ENCODE assay signal across 1 cellular context in the genomic region with DNA sequence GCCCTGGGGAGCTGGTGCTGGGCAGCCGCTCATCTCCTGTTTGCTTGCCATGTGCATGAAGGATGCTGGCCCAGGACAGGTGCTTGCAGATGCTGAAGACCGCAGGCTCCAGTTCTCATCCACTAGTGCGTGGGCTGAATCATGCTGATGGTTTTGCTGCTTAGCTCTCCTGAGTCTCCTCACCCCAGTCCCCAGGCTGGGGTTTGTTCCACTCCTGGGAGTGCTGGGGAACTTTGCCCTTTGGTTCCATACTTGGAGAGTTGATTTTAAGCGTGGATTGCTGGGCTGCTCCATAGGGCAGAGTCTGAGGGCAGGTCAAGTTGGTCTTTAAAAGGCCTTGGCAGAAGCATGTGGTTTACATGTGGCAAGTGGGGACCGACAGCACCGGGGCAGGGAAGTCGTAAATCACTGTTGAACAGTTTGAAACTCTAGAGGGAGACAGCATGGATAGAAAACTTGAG.
A peak's percentile ranks its signal among the peaks of the same experiment; 100 is the strongest.
TF ChIP-seq lines count a peak whose summit lies in the region.

No MANE protein-coding gene starts in this region.

TF ChIP-seq in HepG2, 621 proteins besides CTCF, POLR2A, EP300 and RAD21 (continues in another document):
- TF ChIP-seq MBD4 (IDR thresholded peaks at IDR 0.05; ENCODE audit: borderline replicate concordance, low read length) (no peak), ZNF619 (CRISPR knock-in tag; IDR thresholded peaks at IDR 0.05) (no peak), XRCC5 (optimal IDR thresholded peaks at IDR 0.05; ENCODE audit: low read length) (no peak), ZNF660 (CRISPR knock-in tag; IDR thresholded peaks at IDR 0.05; ENCODE audit: borderline replicate concordance, low read depth) (no peak), ZNF788 (CRISPR knock-in tag; IDR thresholded peaks at IDR 0.05; ENCODE audit: borderline replicate concordance) (0 out of 2 replicates have a peak, but pooled peaks have one; percentile 37), AFF4 (CRISPR knock-in tag; IDR thresholded peaks at IDR 0.05) (no peak), ZNF577 (CRISPR knock-in tag; IDR thresholded peaks at IDR 0.05; ENCODE audit: borderline replicate concordance, low read depth) (no peak), ZNF570 (CRISPR knock-in tag; IDR thresholded peaks at IDR 0.05; ENCODE audit: borderline replicate concordance) (no peak), ZNF850 (CRISPR knock-in tag; conservative IDR thresholded peaks at IDR 0.05) (no peak), ZNF777 (CRISPR knock-in tag; IDR thresholded peaks at IDR 0.05) (no peak), ETV6 (CRISPR knock-in tag; conservative IDR thresholded peaks at IDR 0.05) (no peak), PHF5A (CRISPR knock-in tag; IDR thresholded peaks at IDR 0.05; ENCODE audit: low read depth, unreplicated experiment) (no peak), AKAP8 (CRISPR knock-in tag; IDR thresholded peaks at IDR 0.05) (no peak), ZBTB1 (CRISPR knock-in tag; IDR thresholded peaks at IDR 0.05; ENCODE audit: borderline replicate concordance) (no peak), ZNF615 (CRISPR knock-in tag; IDR thresholded peaks at IDR 0.05; ENCODE audit: borderline replicate concordance) (no peak), ZBTB39 (CRISPR knock-in tag; IDR thresholded peaks at IDR 0.05) (no peak), ASH2L (IDR thresholded peaks at IDR 0.05; ENCODE audit: insufficient read length, low read depth, low read length) (no peak), PITX1 (CRISPR knock-in tag; IDR thresholded peaks at IDR 0.05) (peak; percentile 62; the same call in 1 of the 2 replicates), ATAD3A (CRISPR knock-in tag; IDR thresholded peaks at IDR 0.05) (no peak), ZNF550 (CRISPR knock-in tag; IDR thresholded peaks at IDR 0.05; ENCODE audit: borderline replicate concordance) (no peak), NPAS2 (CRISPR knock-in tag; IDR thresholded peaks at IDR 0.05; ENCODE audit: borderline replicate concordance) (no peak), HDAC2 (CRISPR knock-in tag; IDR thresholded peaks at IDR 0.05) (peak; percentile 78; the same call in 1 of the 2 replicates), ZUFSP (CRISPR knock-in tag; IDR thresholded peaks at IDR 0.05; ENCODE audit: borderline replicate concordance) (no peak), RFXANK (CRISPR knock-in tag; IDR thresholded peaks at IDR 0.05) (no peak), MATR3 (CRISPR knock-in tag; IDR thresholded peaks at IDR 0.05) (no peak), FOXC1 (CRISPR knock-in tag; IDR thresholded peaks at IDR 0.05; ENCODE audit: borderline replicate concordance) (no peak), FOSL1 (CRISPR knock-in tag; IDR thresholded peaks at IDR 0.05; ENCODE audit: borderline replicate concordance) (no peak)
- TF ChIP-seq, protein P1, sequence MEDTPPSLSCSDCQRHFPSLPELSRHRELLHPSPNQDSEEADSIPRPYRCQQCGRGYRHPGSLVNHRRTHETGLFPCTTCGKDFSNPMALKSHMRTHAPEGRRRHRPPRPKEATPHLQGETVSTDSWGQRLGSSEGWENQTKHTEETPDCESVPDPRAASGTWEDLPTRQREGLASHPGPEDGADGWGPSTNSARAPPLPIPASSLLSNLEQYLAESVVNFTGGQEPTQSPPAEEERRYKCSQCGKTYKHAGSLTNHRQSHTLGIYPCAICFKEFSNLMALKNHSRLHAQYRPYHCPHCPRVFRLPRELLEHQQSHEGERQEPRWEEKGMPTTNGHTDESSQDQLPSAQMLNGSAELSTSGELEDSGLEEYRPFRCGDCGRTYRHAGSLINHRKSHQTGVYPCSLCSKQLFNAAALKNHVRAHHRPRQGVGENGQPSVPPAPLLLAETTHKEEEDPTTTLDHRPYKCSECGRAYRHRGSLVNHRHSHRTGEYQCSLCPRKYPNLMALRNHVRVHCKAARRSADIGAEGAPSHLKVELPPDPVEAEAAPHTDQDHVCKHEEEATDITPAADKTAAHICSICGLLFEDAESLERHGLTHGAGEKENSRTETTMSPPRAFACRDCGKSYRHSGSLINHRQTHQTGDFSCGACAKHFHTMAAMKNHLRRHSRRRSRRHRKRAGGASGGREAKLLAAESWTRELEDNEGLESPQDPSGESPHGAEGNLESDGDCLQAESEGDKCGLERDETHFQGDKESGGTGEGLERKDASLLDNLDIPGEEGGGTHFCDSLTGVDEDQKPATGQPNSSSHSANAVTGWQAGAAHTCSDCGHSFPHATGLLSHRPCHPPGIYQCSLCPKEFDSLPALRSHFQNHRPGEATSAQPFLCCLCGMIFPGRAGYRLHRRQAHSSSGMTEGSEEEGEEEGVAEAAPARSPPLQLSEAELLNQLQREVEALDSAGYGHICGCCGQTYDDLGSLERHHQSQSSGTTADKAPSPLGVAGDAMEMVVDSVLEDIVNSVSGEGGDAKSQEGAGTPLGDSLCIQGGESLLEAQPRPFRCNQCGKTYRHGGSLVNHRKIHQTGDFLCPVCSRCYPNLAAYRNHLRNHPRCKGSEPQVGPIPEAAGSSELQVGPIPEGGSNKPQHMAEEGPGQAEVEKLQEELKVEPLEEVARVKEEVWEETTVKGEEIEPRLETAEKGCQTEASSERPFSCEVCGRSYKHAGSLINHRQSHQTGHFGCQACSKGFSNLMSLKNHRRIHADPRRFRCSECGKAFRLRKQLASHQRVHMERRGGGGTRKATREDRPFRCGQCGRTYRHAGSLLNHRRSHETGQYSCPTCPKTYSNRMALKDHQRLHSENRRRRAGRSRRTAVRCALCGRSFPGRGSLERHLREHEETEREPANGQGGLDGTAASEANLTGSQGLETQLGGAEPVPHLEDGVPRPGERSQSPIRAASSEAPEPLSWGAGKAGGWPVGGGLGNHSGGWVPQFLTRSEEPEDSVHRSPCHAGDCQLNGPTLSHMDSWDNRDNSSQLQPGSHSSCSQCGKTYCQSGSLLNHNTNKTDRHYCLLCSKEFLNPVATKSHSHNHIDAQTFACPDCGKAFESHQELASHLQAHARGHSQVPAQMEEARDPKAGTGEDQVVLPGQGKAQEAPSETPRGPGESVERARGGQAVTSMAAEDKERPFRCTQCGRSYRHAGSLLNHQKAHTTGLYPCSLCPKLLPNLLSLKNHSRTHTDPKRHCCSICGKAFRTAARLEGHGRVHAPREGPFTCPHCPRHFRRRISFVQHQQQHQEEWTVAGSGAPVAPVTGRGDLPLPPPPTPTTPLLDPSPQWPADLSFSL (CRISPR knock-in tag; IDR thresholded peaks at IDR 0.05), result no peak
- TF ChIP-seq, protein P2, sequence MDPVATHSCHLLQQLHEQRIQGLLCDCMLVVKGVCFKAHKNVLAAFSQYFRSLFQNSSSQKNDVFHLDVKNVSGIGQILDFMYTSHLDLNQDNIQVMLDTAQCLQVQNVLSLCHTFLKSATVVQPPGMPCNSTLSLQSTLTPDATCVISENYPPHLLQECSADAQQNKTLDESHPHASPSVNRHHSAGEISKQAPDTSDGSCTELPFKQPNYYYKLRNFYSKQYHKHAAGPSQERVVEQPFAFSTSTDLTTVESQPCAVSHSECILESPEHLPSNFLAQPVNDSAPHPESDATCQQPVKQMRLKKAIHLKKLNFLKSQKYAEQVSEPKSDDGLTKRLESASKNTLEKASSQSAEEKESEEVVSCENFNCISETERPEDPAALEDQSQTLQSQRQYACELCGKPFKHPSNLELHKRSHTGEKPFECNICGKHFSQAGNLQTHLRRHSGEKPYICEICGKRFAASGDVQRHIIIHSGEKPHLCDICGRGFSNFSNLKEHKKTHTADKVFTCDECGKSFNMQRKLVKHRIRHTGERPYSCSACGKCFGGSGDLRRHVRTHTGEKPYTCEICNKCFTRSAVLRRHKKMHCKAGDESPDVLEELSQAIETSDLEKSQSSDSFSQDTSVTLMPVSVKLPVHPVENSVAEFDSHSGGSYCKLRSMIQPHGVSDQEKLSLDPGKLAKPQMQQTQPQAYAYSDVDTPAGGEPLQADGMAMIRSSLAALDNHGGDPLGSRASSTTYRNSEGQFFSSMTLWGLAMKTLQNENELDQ (CRISPR knock-in tag; IDR thresholded peaks at IDR 0.05; ENCODE audit: borderline replicate concordance), result no peak
- TF ChIP-seq, protein P3, sequence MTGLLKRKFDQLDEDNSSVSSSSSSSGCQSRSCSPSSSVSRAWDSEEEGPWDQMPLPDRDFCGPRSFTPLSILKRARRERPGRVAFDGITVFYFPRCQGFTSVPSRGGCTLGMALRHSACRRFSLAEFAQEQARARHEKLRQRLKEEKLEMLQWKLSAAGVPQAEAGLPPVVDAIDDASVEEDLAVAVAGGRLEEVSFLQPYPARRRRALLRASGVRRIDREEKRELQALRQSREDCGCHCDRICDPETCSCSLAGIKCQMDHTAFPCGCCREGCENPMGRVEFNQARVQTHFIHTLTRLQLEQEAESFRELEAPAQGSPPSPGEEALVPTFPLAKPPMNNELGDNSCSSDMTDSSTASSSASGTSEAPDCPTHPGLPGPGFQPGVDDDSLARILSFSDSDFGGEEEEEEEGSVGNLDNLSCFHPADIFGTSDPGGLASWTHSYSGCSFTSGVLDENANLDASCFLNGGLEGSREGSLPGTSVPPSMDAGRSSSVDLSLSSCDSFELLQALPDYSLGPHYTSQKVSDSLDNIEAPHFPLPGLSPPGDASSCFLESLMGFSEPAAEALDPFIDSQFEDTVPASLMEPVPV (CRISPR knock-in tag; IDR thresholded peaks at IDR 0.05), result no peak
- TF ChIP-seq, protein P4, sequence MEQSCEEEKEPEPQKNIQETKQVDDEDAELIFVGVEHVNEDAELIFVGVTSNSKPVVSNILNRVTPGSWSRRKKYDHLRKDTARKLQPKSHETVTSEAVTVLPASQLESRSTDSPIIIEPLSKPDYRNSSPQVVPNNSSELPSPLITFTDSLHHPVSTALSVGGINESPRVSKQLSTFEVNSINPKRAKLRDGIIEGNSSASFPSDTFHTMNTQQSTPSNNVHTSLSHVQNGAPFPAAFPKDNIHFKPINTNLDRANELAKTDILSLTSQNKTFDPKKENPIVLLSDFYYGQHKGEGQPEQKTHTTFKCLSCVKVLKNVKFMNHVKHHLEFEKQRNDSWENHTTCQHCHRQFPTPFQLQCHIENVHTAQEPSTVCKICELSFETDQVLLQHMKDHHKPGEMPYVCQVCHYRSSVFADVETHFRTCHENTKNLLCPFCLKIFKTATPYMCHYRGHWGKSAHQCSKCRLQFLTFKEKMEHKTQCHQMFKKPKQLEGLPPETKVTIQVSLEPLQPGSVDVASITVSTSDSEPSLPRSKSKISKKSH (CRISPR knock-in tag; IDR thresholded peaks at IDR 0.05; ENCODE audit: borderline replicate concordance), result no peak
- TF ChIP-seq, protein P5, sequence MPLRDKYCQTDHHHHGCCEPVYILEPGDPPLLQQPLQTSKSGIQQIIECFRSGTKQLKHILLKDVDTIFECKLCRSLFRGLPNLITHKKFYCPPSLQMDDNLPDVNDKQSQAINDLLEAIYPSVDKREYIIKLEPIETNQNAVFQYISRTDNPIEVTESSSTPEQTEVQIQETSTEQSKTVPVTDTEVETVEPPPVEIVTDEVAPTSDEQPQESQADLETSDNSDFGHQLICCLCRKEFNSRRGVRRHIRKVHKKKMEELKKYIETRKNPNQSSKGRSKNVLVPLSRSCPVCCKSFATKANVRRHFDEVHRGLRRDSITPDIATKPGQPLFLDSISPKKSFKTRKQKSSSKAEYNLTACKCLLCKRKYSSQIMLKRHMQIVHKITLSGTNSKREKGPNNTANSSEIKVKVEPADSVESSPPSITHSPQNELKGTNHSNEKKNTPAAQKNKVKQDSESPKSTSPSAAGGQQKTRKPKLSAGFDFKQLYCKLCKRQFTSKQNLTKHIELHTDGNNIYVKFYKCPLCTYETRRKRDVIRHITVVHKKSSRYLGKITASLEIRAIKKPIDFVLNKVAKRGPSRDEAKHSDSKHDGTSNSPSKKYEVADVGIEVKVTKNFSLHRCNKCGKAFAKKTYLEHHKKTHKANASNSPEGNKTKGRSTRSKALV (CRISPR knock-in tag; IDR thresholded peaks at IDR 0.05), result 0 out of 2 replicates have a peak, but pooled peaks have one; percentile 53
